ENCODE assay signal across 22 cellular contexts in the genomic region with DNA sequence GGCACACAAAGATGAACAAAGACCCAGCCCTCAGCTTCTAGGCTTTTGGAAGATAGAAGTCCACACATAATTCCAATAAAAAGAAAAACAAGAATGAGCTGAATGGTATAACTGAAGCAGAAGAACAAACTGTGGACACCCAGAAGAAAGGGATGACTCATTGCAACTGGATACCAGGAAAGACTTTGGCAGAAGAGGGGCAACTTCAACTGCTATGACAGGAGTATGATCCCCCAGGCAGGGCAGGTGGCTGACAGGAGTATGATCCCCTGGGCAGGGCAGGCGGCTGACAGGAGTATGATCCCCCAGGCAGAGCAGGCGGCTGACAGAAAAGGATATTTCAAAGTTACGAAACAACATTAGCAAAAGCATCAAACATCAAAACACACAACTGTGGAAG.
"Had no signal": no experiment of that assay in that cellular context is flagged by ENCODE, and none has a peak within 500 bp of the region (broad histone marks: within the 10 kb centered on the region; RNA-seq: fewer than 3 reads in every experiment).

No MANE protein-coding gene starts in this region.

- H3K4me3 ChIP-seq: coronary artery, esophagus squamous epithelium, lower lobe of right lung, ovary, psoas muscle, sigmoid colon, skin epidermis, spleen, suprapubic skin, thyroid gland had no signal

- H3K36me3 ChIP-seq: esophagus squamous epithelium, lower lobe of right lung, ovary, sigmoid colon, spleen, suprapubic skin, thyroid gland had no signal

- ATAC-seq: left ventricle myocardium superior; lower lobe of right lung; natural killer cell; psoas muscle; right cardiac atrium; stimulated activated naive B cell treated with anti-CD40 and anti-IgM and Interleukin-4, amounts not matched to agents 10 μg/mL and 1 μg/mL and 100 μg/mL, for 72 hours had no signal

- DNase-seq: dermis blood vessel endothelial cell; effector memory CD4-positive, alpha-beta T cell; erythroblast; esophagus squamous epithelium; head of caudate nucleus; left ventricle myocardium superior; lower lobe of right lung; natural killer cell; occipital lobe; ovary; posterior cingulate gyrus; psoas muscle; right cardiac atrium; sigmoid colon; spleen; stimulated activated naive B cell treated with anti-CD40 and anti-IgM and Interleukin-4, amounts not matched to agents 10 μg/mL and 1 μg/mL and 100 μg/mL, for 72 hours; thyroid gland had no signal

- H3K27me3 ChIP-seq: esophagus squamous epithelium, ovary, sigmoid colon, spleen, suprapubic skin, thyroid gland had no signal

- H3K27ac ChIP-seq: coronary artery, esophagus squamous epithelium, lower lobe of right lung, ovary, psoas muscle, sigmoid colon, skin epidermis, spleen, suprapubic skin, thyroid gland had no signal

- FAIRE-seq: frontal cortex, keratinocyte had no signal

- H3K9me3 ChIP-seq: esophagus squamous epithelium, lower lobe of right lung, ovary, psoas muscle, sigmoid colon, spleen, suprapubic skin, thyroid gland had no signal

- H3K4me1 ChIP-seq: esophagus squamous epithelium, lower lobe of right lung, psoas muscle, spleen, thyroid gland had no signal
